1 cellular context compared by ENCODE assay signal in the genomic region with DNA sequence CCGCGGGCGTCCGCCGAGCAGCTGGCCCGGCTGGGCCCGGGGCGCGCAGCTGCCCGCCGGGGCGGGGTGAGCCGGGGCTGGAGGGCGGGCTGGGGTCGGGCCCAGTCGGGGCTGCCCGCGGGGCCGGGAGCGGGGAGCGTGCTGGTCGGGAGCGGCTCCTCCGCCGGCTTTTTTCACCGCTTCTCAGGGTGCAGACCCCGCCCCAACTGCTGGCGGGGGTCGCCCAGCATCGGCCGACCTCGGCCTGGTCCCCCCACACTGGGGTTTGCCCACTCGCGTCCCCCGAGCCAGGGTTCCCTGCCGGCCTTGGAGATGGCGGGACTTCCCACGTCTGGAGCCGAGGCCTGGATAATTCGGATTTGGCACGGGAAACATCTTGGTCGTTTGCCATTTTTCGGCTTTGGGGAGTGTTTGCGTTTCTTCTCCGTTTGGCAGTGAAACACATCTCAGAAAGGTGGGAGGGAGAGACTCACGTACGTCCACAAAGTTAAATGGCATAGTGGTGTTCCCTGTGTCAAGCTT.
TF ChIP-seq lines count a peak whose summit lies in the region.

No MANE protein-coding gene starts in this region.

TF ChIP-seq in HepG2, 621 proteins besides CTCF, POLR2A, EP300 and RAD21 (continued from another document):
- TF ChIP-seq ZNF34 (CRISPR knock-in tag; IDR thresholded peaks at IDR 0.05; ENCODE audit: borderline replicate concordance) (no peak), PHB2 (IDR thresholded peaks at IDR 0.05; ENCODE audit: partially characterized antibody) (no peak), SUZ12 (IDR thresholded peaks at IDR 0.05; ENCODE audit: low read depth, low read length) (no peak), ZNF383 (CRISPR knock-in tag; IDR thresholded peaks at IDR 0.05; ENCODE audit: borderline replicate concordance) (no peak), ZBTB38 (CRISPR knock-in tag; IDR thresholded peaks at IDR 0.05) (no peak), NCOR1 (IDR thresholded peaks at IDR 0.05; ENCODE audit: borderline replicate concordance, low read length) (no peak), ZBTB42 (CRISPR knock-in tag; IDR thresholded peaks at IDR 0.05) (no peak), POGZ (CRISPR knock-in tag; IDR thresholded peaks at IDR 0.05) (no peak), PAF1 (CRISPR knock-in tag; IDR thresholded peaks at IDR 0.05) (no peak), ZNF543 (CRISPR knock-in tag; IDR thresholded peaks at IDR 0.05) (0 out of 2 replicates have a peak, but pooled peaks have one; percentile 1), ASH2L (IDR thresholded peaks at IDR 0.05; ENCODE audit: insufficient read length, low read depth, low read length) (peak; percentile 53), MYC (CRISPR knock-in tag; IDR thresholded peaks at IDR 0.05; ENCODE audit: borderline replicate concordance) (no peak), ZNF589 (CRISPR knock-in tag; conservative IDR thresholded peaks at IDR 0.05) (no peak), TEAD3 (CRISPR knock-in tag; optimal IDR thresholded peaks at IDR 0.05; ENCODE audit: borderline replicate concordance) (no peak), SNRNP70 (IDR thresholded peaks at IDR 0.05; ENCODE audit: low read depth, low read length) (no peak), ZNF24 (IDR thresholded peaks at IDR 0.05) (no peak), FOXA3 (CRISPR knock-in tag; IDR thresholded peaks at IDR 0.05) (no peak), ATF7-NPFF (CRISPR knock-in tag; IDR thresholded peaks at IDR 0.05; ENCODE audit: low read depth) (0 out of 2 replicates have a peak, but pooled peaks have one; percentile 4), GLI4 (CRISPR knock-in tag; IDR thresholded peaks at IDR 0.05; ENCODE audit: borderline replicate concordance) (no peak), ZNF670 (CRISPR knock-in tag; IDR thresholded peaks at IDR 0.05; ENCODE audit: borderline replicate concordance) (peak; percentile 12; the same call in 1 of the 2 replicates), ZNF441 (CRISPR knock-in tag; IDR thresholded peaks at IDR 0.05; ENCODE audit: borderline replicate concordance) (peak; percentile 2; the same call in 1 of the 2 replicates), ZNF124 (CRISPR knock-in tag; IDR thresholded peaks at IDR 0.05) (no peak), TBX3 (IDR thresholded peaks at IDR 0.05; ENCODE audit: borderline replicate concordance) (no peak), MXI1 (IDR thresholded peaks at IDR 0.05; ENCODE audit: borderline replicate concordance, low read depth, low read length) (no peak), RFX1 (IDR thresholded peaks at IDR 0.05) (no peak), BCL6 (CRISPR knock-in tag; IDR thresholded peaks at IDR 0.05) (no peak), ZNF282 (IDR thresholded peaks at IDR 0.05; ENCODE audit: partially characterized antibody) (no peak), ZNF841 (CRISPR knock-in tag; IDR thresholded peaks at IDR 0.05; ENCODE audit: borderline replicate concordance) (no peak)
- TF ChIP-seq, protein P1, sequence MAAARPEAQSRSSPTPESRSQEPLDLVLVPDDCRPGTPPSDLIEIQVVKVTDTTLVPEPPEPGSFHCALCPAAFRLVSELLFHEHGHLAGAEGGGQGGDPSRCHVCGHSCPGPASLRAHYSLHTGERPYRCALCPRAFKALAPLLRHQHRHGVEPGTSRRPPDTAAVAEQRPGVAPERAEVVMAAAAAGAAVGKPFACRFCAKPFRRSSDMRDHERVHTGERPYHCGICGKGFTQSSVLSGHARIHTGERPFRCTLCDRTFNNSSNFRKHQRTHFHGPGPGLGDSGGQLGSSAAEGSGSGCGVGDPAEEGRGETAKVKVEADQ (CRISPR knock-in tag; IDR thresholded peaks at IDR 0.05; ENCODE audit: borderline replicate concordance) = no peak
- TF ChIP-seq, protein P2, sequence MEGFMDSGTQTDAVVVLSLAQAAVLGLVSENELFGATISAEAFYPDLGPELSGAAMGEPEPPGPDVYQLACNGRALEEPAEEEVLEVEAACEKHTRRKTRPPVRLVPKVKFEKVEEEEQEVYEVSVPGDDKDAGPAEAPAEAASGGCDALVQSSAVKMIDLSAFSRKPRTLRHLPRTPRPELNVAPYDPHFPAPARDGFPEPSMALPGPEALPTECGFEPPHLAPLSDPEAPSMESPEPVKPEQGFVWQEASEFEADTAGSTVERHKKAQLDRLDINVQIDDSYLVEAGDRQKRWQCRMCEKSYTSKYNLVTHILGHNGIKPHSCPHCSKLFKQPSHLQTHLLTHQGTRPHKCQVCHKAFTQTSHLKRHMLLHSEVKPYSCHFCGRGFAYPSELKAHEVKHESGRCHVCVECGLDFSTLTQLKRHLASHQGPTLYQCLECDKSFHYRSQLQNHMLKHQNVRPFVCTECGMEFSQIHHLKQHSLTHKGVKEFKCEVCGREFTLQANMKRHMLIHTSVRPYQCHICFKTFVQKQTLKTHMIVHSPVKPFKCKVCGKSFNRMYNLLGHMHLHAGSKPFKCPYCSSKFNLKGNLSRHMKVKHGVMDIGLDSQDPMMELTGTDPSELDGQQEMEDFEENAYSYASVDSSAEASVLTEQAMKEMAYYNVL (CRISPR knock-in tag; IDR thresholded peaks at IDR 0.05; ENCODE audit: borderline replicate concordance) = no peak
- TF ChIP-seq, protein P3, sequence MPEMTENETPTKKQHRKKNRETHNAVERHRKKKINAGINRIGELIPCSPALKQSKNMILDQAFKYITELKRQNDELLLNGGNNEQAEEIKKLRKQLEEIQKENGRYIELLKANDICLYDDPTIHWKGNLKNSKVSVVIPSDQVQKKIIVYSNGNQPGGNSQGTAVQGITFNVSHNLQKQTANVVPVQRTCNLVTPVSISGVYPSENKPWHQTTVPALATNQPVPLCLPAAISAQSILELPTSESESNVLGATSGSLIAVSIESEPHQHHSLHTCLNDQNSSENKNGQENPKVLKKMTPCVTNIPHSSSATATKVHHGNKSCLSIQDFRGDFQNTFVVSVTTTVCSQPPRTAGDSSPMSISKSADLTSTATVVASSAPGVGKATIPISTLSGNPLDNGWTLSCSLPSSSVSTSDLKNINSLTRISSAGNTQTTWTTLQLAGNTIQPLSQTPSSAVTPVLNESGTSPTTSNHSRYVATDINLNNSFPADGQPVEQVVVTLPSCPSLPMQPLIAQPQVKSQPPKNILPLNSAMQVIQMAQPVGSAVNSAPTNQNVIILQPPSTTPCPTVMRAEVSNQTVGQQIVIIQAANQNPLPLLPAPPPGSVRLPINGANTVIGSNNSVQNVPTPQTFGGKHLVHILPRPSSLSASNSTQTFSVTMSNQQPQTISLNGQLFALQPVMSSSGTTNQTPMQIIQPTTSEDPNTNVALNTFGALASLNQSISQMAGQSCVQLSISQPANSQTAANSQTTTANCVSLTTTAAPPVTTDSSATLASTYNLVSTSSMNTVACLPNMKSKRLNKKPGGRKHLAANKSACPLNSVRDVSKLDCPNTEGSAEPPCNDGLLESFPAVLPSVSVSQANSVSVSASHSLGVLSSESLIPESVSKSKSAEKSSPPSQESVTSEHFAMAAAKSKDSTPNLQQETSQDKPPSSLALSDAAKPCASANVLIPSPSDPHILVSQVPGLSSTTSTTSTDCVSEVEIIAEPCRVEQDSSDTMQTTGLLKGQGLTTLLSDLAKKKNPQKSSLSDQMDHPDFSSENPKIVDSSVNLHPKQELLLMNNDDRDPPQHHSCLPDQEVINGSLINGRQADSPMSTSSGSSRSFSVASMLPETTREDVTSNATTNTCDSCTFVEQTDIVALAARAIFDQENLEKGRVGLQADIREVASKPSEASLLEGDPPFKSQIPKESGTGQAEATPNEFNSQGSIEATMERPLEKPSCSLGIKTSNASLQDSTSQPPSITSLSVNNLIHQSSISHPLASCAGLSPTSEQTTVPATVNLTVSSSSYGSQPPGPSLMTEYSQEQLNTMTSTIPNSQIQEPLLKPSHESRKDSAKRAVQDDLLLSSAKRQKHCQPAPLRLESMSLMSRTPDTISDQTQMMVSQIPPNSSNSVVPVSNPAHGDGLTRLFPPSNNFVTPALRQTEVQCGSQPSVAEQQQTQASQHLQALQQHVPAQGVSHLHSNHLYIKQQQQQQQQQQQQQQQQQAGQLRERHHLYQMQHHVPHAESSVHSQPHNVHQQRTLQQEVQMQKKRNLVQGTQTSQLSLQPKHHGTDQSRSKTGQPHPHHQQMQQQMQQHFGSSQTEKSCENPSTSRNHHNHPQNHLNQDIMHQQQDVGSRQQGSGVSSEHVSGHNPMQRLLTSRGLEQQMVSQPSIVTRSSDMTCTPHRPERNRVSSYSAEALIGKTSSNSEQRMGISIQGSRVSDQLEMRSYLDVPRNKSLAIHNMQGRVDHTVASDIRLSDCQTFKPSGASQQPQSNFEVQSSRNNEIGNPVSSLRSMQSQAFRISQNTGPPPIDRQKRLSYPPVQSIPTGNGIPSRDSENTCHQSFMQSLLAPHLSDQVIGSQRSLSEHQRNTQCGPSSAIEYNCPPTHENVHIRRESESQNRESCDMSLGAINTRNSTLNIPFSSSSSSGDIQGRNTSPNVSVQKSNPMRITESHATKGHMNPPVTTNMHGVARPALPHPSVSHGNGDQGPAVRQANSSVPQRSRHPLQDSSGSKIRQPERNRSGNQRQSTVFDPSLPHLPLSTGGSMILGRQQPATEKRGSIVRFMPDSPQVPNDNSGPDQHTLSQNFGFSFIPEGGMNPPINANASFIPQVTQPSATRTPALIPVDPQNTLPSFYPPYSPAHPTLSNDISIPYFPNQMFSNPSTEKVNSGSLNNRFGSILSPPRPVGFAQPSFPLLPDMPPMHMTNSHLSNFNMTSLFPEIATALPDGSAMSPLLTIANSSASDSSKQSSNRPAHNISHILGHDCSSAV (CRISPR knock-in tag; IDR thresholded peaks at IDR 0.05; ENCODE audit: borderline replicate concordance) = no peak
- TF ChIP-seq, protein P4, sequence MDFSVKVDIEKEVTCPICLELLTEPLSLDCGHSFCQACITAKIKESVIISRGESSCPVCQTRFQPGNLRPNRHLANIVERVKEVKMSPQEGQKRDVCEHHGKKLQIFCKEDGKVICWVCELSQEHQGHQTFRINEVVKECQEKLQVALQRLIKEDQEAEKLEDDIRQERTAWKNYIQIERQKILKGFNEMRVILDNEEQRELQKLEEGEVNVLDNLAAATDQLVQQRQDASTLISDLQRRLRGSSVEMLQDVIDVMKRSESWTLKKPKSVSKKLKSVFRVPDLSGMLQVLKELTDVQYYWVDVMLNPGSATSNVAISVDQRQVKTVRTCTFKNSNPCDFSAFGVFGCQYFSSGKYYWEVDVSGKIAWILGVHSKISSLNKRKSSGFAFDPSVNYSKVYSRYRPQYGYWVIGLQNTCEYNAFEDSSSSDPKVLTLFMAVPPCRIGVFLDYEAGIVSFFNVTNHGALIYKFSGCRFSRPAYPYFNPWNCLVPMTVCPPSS (IDR thresholded peaks at IDR 0.05) = no peak
- TF ChIP-seq, protein P5, sequence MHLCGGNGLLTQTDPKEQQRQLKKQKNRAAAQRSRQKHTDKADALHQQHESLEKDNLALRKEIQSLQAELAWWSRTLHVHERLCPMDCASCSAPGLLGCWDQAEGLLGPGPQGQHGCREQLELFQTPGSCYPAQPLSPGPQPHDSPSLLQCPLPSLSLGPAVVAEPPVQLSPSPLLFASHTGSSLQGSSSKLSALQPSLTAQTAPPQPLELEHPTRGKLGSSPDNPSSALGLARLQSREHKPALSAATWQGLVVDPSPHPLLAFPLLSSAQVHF (CRISPR knock-in tag; IDR thresholded peaks at IDR 0.05) = no peak
